Comparison of ENCODE assay signal across 11 cellular contexts in the genomic region with DNA sequence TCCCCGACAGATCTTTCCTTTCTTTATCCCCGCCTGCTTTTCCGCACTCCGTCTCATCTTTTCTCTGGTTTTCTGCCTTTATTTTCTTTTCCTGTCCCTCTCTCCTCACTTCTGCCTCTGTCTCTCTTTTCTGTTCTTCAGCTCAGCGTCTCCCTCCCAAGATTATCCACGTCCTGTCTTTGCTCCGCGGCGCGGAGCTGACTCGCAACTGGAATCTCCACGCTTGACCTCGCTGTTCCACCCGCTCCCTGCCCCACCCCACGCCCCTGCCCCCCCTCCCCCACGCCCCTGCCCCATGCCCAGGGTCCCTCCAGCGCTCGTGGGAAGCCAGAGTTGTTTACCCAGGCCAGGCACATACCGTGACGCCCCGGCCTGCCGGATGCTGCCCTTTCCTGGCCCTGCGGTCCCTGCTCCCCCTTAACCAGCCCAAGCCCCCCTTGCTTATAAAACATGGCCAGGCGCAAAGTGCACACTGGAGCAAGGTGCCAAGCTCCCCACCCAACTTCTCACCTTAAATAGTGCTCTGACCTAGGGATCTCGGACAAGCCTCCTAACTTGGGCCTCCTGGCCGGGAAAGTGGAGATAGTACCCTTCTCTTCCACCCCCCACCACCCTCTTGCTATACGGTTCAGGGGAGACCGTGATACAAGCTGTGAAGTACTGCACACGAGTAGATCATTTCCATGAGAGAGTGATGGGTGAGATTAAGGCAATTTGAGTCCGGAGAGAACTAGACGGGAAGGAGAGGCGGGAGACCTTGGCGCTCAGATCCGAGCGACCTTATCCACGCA. TPM values are rescaled to one million over a fixed set of nuclear protein-coding genes. Genes with fewer than 3 reads are reported as not detected.
DNase-seq lines count a peak whose midpoint lies in the region; ATAC-seq, FAIRE-seq and TF ChIP-seq lines count a peak whose summit lies in the region.
"Had no signal": no experiment of that assay in that cellular context is flagged by ENCODE, and none has a peak within 500 bp of the region (broad histone marks: within the 10 kb centered on the region; RNA-seq: fewer than 3 reads in every experiment).

No MANE protein-coding gene starts in this region.

- peaks cover 85% of the 10 kb centered on the region for H3K27me3 ChIP-seq in keratinocyte (ENCODE audit: control insufficient read depth, extremely low read depth, insufficient read depth, low read length)

- H3K27me3 Mint-ChIP-seq in stimulated activated naive CD8-positive, alpha-beta T cell treated with anti-CD3 and anti-CD28 coated beads, Interleukin-15, amount 100 ng/mL, for 72 hours = peaks cover 100% of the 10 kb centered on the region

- dilution Hi-C loops in keratinocyte (cut with MboI; ENCODE audit: extremely low pct_ligation_motif_present, low sequenced_read_pairs) = no loop called here

- no peak overlapping the region for H2AFZ ChIP-seq in keratinocyte (ENCODE audit: control insufficient read depth, low read length)

- H3K4me3 ChIP-seq in keratinocyte (ENCODE audit: control insufficient read depth in 2 of 3, extremely low read depth in 1 of 3, insufficient read depth in 2 of 3, low read depth in 1 of 3, low read length in 3 of 3) = peak overlapping the region in 1 of 3 experiments; percentile 23
- H3K4me3 ChIP-seq: SJSA1 had no signal

- no peak overlapping the region for H3K27ac ChIP-seq in keratinocyte (ENCODE audit: control insufficient read depth, insufficient read depth, low read length)
- H3K27ac ChIP-seq: BLaER1 treated with 17β-estradiol and CSF1 and Interleukin-3, amounts not matched to agents 10 nM and 100 nM; SJSA1 had no signal

- no peaks in the 10 kb centered on the region for H3K9me3 Mint-ChIP-seq in stimulated activated naive CD8-positive, alpha-beta T cell treated with anti-CD3 and anti-CD28 coated beads, Interleukin-15, amount 100 ng/mL, for 72 hours

- peak overlapping the region; percentile 75 to 82 for H3K4me3 Mint-ChIP-seq in stimulated activated naive CD8-positive, alpha-beta T cell treated with anti-CD3 and anti-CD28 coated beads, Interleukin-15, amount 100 ng/mL, for 72 hours

- peak; percentile 28 for DNase-seq in activated effector memory CD4-positive, alpha-beta T cell treated with anti-CD3 and anti-CD28 coated beads, Interleukin-2, amount 50 U/mL, for 16 hours
- DNase-seq in activated effector memory CD4-positive, alpha-beta T cell treated with Interleukin-2 at 50 U/mL for 16 hours = no peak
- DNase-seq in activated CD8-positive, alpha-beta memory T cell treated with anti-CD3 and anti-CD28 coated beads, Interleukin-2, amount 50 U/mL, for 48 hours = peak; percentile 53
- DNase-seq in keratinocyte (ENCODE audit: low read depth, low spot score) = no peak
- DNase-seq in stimulated activated naive CD8-positive, alpha-beta T cell treated with anti-CD3 and anti-CD28 coated beads, Interleukin-15, amount 100 ng/mL, for 72 hours = no peak
- DNase-seq in D721Med (ENCODE audit: insufficient read length, low spot score) = no peak
- no peak for DNase-seq in glomerular visceral epithelial cell (ENCODE audit: extremely low spot score)
- DNase-seq: NCI-H187 treated with DMSO at 0.1 percent for 48 hours had no signal

- no peak overlapping the region for H3K27ac Mint-ChIP-seq in stimulated activated naive CD8-positive, alpha-beta T cell treated with anti-CD3 and anti-CD28 coated beads, Interleukin-15, amount 100 ng/mL, for 72 hours

- FAIRE-seq in keratinocyte (lab: Jason Lieb, UNC) (no peak), D721Med (lab: Jason Lieb, UNC) (no peak)

- ATAC-seq in stimulated activated naive CD8-positive, alpha-beta T cell treated with anti-CD3 and anti-CD28 coated beads, Interleukin-15, amount 100 ng/mL, for 72 hours = no peak
- ATAC-seq in GM18519 (IDR thresholded peaks at IDR 0.05; ENCODE audit: low FRiP score, unreplicated experiment) = no peak

- H3K4me2 ChIP-seq in keratinocyte (ENCODE audit: control insufficient read depth, extremely low read depth, insufficient read depth, low read depth, low read length) = peak overlapping the region; percentile 67

- peaks cover 1% of the 10 kb centered on the region for H3K79me2 ChIP-seq in keratinocyte (ENCODE audit: control insufficient read depth, insufficient read depth, low read length)

- H3K36me3 ChIP-seq in keratinocyte (ENCODE audit: control insufficient read depth in 2 of 2, extremely low read depth in 1 of 2, insufficient read depth in 2 of 2, low read length in 2 of 2) = no peaks in the 10 kb centered on the region
- H3K36me3 ChIP-seq: BLaER1 treated with 17β-estradiol and CSF1 and Interleukin-3, amounts not matched to agents 10 nM and 100 nM; SJSA1 had no signal

- no peaks in the 10 kb centered on the region for H3K9me3 ChIP-seq in keratinocyte (ENCODE audit: control insufficient read depth, low read depth, low read length)

- no peak for TF ChIP-seq CTCF in keratinocyte (optimal IDR thresholded peaks at IDR 0.05 in 1 of 3, IDR thresholded peaks at IDR 0.05 in 1 of 3, conservative IDR thresholded peaks at IDR 0.05 in 1 of 3; ENCODE audit: extremely low read depth in 1 of 3, insufficient read depth in 2 of 3, low read length in 3 of 3)
- TF ChIP-seq CTCF in D721Med (IDR thresholded peaks at IDR 0.05; ENCODE audit: insufficient read depth, missing control alignments) = no peak

- H3K9ac ChIP-seq in keratinocyte (ENCODE audit: control insufficient read depth, extremely low read depth, insufficient read depth, low read length) = peak overlapping the region; percentile 22
- H3K9ac ChIP-seq: BLaER1 treated with 17β-estradiol and CSF1 and Interleukin-3, amounts not matched to agents 10 nM and 100 nM had no signal

- no peaks in the 10 kb centered on the region for H3K9me1 ChIP-seq in keratinocyte (ENCODE audit: control insufficient read depth, extremely low read depth, insufficient read depth, low read length)

- H4K20me1 ChIP-seq in keratinocyte (ENCODE audit: control insufficient read depth, extremely low read depth, insufficient read depth, low read length) = no peaks in the 10 kb centered on the region

- peaks cover 49% of the 10 kb centered on the region for H3K4me1 ChIP-seq in keratinocyte (ENCODE audit: control insufficient read depth, extremely low read depth, insufficient read depth, low read length)

- H3K4me1 Mint-ChIP-seq in stimulated activated naive CD8-positive, alpha-beta T cell treated with anti-CD3 and anti-CD28 coated beads, Interleukin-15, amount 100 ng/mL, for 72 hours = peaks cover 82% of the 10 kb centered on the region

RNA-seq across cellular contexts. Expression of gene LHX1, which starts 4.7 kb away (rescaled TPM):
- 0.21 to 1.5 TPM (median 0.35 TPM) in 3 replicates for polyA plus RNA-seq in keratinocyte
- polyA plus RNA-seq in keratinocyte (2011; ENCODE audit: low read depth) = not detected
- polyA plus RNA-seq in keratinocyte (2011; cell fraction: cytosol; rRNA removed) = 0.23 and 0.31 TPM in 2 replicates
- 0.40 and 0.98 TPM in 2 replicates for polyA plus RNA-seq in keratinocyte (2011; cell fraction: nucleus; rRNA removed)
- 0.14 and 3.3 TPM in 2 replicates for polyA plus RNA-seq in keratinocyte (2012; ENCODE audit: low replicate concordance)
- 0.07 to 0.46 TPM (median 0.45 TPM) in 3 replicates for polyA minus RNA-seq in keratinocyte
- not detected for polyA minus RNA-seq in keratinocyte (2011; cell fraction: cytosol; rRNA and poly(A)+ RNA removed)
- polyA minus RNA-seq in keratinocyte (2011; cell fraction: nucleus; rRNA and poly(A)+ RNA removed) = 0.31 and 1.1 TPM in 2 replicates

RNA-seq across cellular contexts. Expression of gene AATF, which starts 16.2 kb away (rescaled TPM):
- polyA plus RNA-seq in keratinocyte = 15.7 to 31.0 TPM (median 30.4 TPM) in 3 replicates
- 130 TPM for polyA plus RNA-seq in keratinocyte (2011; ENCODE audit: low read depth)
- 27.0 and 28.5 TPM in 2 replicates for polyA plus RNA-seq in keratinocyte (2011; cell fraction: cytosol; rRNA removed)
- polyA plus RNA-seq in keratinocyte (2011; cell fraction: nucleus; rRNA removed) = 32.1 and 37.4 TPM in 2 replicates
- 40.3 and 58.4 TPM in 2 replicates for polyA plus RNA-seq in keratinocyte (2012; ENCODE audit: low replicate concordance)
- 16.7 to 58.6 TPM (median 25.7 TPM) in 3 replicates for polyA minus RNA-seq in keratinocyte
- polyA minus RNA-seq in keratinocyte (2011; cell fraction: cytosol; rRNA and poly(A)+ RNA removed) = 14.8 TPM
- polyA minus RNA-seq in keratinocyte (2011; cell fraction: nucleus; rRNA and poly(A)+ RNA removed) = 10.7 and 13.7 TPM in 2 replicates

Comparison
In these comparisons a context has a peak if more than half of its experiments do, and no peak if none do; other contexts are left out.
1. DNase-seq: peak in activated effector memory CD4-positive, alpha-beta T cell treated with anti-CD3 and anti-CD28 coated beads, Interleukin-2, amount 50 U/mL, for 16 hours (single experiment) and activated CD8-positive, alpha-beta memory T cell treated with anti-CD3 and anti-CD28 coated beads, Interleukin-2, amount 50 U/mL, for 48 hours (single experiment); none in activated effector memory CD4-positive, alpha-beta T cell treated with Interleukin-2 at 50 U/mL for 16 hours (single experiment), keratinocyte (single experiment), stimulated activated naive CD8-positive, alpha-beta T cell treated with anti-CD3 and anti-CD28 coated beads, Interleukin-15, amount 100 ng/mL, for 72 hours (0 of 2), D721Med (single experiment) and glomerular visceral epithelial cell (single experiment).